ENCODE assay signal across 14 cellular contexts in genomic region chr11:65266210-65266609, GRCh38. TPM values are rescaled to one million over a fixed set of nuclear protein-coding genes. Genes with fewer than 3 reads are reported as not detected.
A peak's percentile ranks its signal among the peaks of the same experiment; 100 is the strongest.
DNase-seq lines count a peak whose midpoint lies in the region; ATAC-seq, FAIRE-seq and TF ChIP-seq lines count a peak whose summit lies in the region.
"Had no signal": no experiment of that assay in that cellular context is flagged by ENCODE, and none has a peak within 500 bp of the region (broad histone marks: within the 10 kb centered on the region; RNA-seq: fewer than 3 reads in every experiment).

No MANE protein-coding gene starts in this region.

- H3K4me1 Mint-ChIP-seq in stimulated activated naive CD8-positive, alpha-beta T cell treated with anti-CD3 and anti-CD28 coated beads, Interleukin-15, Interleukin-2, amounts not matched to agents 100 ng/mL and 50 ng/mL, for 24 hours (ENCODE audit: low read depth), result peaks cover 41% of the 10 kb centered on the region
- peaks cover 42% of the 10 kb centered on the region for H3K4me1 Mint-ChIP-seq in stimulated activated naive CD8-positive, alpha-beta T cell treated with anti-CD3 and anti-CD28 coated beads, Interleukin-15, amount 100 ng/mL, for 72 hours

- peaks cover 65% of the 10 kb centered on the region for H3K36me3 Mint-ChIP-seq in stimulated activated naive CD8-positive, alpha-beta T cell treated with anti-CD3 and anti-CD28 coated beads, Interleukin-15, Interleukin-2, amounts not matched to agents 100 ng/mL and 50 ng/mL, for 24 hours (ENCODE audit: low read depth)

- H3K9me3 Mint-ChIP-seq in stimulated activated naive CD8-positive, alpha-beta T cell treated with anti-CD3 and anti-CD28 coated beads, Interleukin-15, Interleukin-2, amounts not matched to agents 100 ng/mL and 50 ng/mL, for 24 hours, result no peaks in the 10 kb centered on the region
- H3K9me3 Mint-ChIP-seq in stimulated activated naive CD8-positive, alpha-beta T cell treated with anti-CD3 and anti-CD28 coated beads, Interleukin-15, amount 100 ng/mL, for 72 hours, result no peaks in the 10 kb centered on the region

- no peak for DNase-seq in stimulated activated naive CD8-positive, alpha-beta T cell treated with anti-CD3 and anti-CD28 coated beads, Interleukin-15, amount 100 ng/mL, for 72 hours
- peak; percentile 54 for DNase-seq in NCI-H748 (lab: John Stamatoyannopoulos, UW; ENCODE audit: unreplicated experiment)
- DNase-seq in colonic mucosa, result peak; percentile 37
- no peak for DNase-seq in GM12892 (ENCODE audit: insufficient read length)
- no peak for DNase-seq in frontal cortex (ENCODE audit: low spot score in 2 of 2)
- no peak for DNase-seq in kidney tubule cell (ENCODE audit: low spot score)
- DNase-seq: adrenal gland, dorsolateral prefrontal cortex, NCI-H1092 treated with DMSO at 0.1 percent for 48 hours had no signal

- H3K36me3 ChIP-seq in colonic mucosa, result peaks cover 4% of the 10 kb centered on the region

- no peak overlapping the region for H3K4me3 ChIP-seq in colonic mucosa
- H3K4me3 ChIP-seq: adrenal gland; BLaER1 treated with 17β-estradiol and CSF1 and Interleukin-3, amounts not matched to agents 10 nM and 100 nM; dorsolateral prefrontal cortex had no signal

- H3K27me3 Mint-ChIP-seq in stimulated activated naive CD8-positive, alpha-beta T cell treated with anti-CD3 and anti-CD28 coated beads, Interleukin-15, Interleukin-2, amounts not matched to agents 100 ng/mL and 50 ng/mL, for 24 hours, result no peaks in the 10 kb centered on the region
- no peaks in the 10 kb centered on the region for H3K27me3 Mint-ChIP-seq in stimulated activated naive CD8-positive, alpha-beta T cell treated with anti-CD3 and anti-CD28 coated beads, Interleukin-15, amount 100 ng/mL, for 72 hours

- H3K27ac ChIP-seq in colonic mucosa, result no peak overlapping the region
- H3K27ac ChIP-seq: adrenal gland, dorsolateral prefrontal cortex had no signal

- no peak for FAIRE-seq in GM12892 (lab: Jason Lieb, UNC)
- no peak for FAIRE-seq in frontal cortex (lab: Jason Lieb, UNC)
- FAIRE-seq: islet of Langerhans had no signal

- no peak overlapping the region for H3K9ac ChIP-seq in colonic mucosa (ENCODE audit: low read depth in 2 of 2, low read length in 2 of 2)

- peaks cover 5% of the 10 kb centered on the region for H3K4me1 ChIP-seq in colonic mucosa

- peak overlapping the region; percentile 10 for H3K27ac Mint-ChIP-seq in stimulated activated naive CD8-positive, alpha-beta T cell treated with anti-CD3 and anti-CD28 coated beads, Interleukin-15, Interleukin-2, amounts not matched to agents 100 ng/mL and 50 ng/mL, for 24 hours
- H3K27ac Mint-ChIP-seq in stimulated activated naive CD8-positive, alpha-beta T cell treated with anti-CD3 and anti-CD28 coated beads, Interleukin-15, amount 100 ng/mL, for 72 hours, result no peak overlapping the region

- TF ChIP-seq CTCF in colonic mucosa (IDR thresholded peaks at IDR 0.05), result no peak

- no peaks in the 10 kb centered on the region for H3K27me3 ChIP-seq in colonic mucosa
- H3K27me3 ChIP-seq: adrenal gland; BLaER1 treated with 17β-estradiol and CSF1 and Interleukin-3, amounts not matched to agents 10 nM and 100 nM; dorsolateral prefrontal cortex had no signal

- ATAC-seq in stimulated activated naive CD8-positive, alpha-beta T cell treated with anti-CD3 and anti-CD28 coated beads, Interleukin-15, amount 100 ng/mL, for 72 hours, result no peak
- no peak for ATAC-seq in GM21737 (IDR thresholded peaks at IDR 0.05; ENCODE audit: unreplicated experiment)
- ATAC-seq: Right ventricle myocardium inferior had no signal

- no peak overlapping the region for H3K4me3 Mint-ChIP-seq in stimulated activated naive CD8-positive, alpha-beta T cell treated with anti-CD3 and anti-CD28 coated beads, Interleukin-15, Interleukin-2, amounts not matched to agents 100 ng/mL and 50 ng/mL, for 24 hours
- H3K4me3 Mint-ChIP-seq in stimulated activated naive CD8-positive, alpha-beta T cell treated with anti-CD3 and anti-CD28 coated beads, Interleukin-15, amount 100 ng/mL, for 72 hours, result no peak overlapping the region

- TF ChIP-seq POLR2A in GM12892 (IDR thresholded peaks at IDR 0.05; ENCODE audit: low read depth, low read length), result no peak

- intact Hi-C loops in colonic mucosa (cut with DNase I), result no loop called here

- H3K9me3 ChIP-seq in colonic mucosa, result no peaks in the 10 kb centered on the region
- H3K9me3 ChIP-seq: adrenal gland; BLaER1 treated with 17β-estradiol and CSF1 and Interleukin-3, amounts not matched to agents 10 nM and 100 nM had no signal

RNA-seq across cellular contexts. Expression of gene POLA2, which starts 4.4 kb away (rescaled TPM):
- total RNA-seq in colonic mucosa, result 10 to 100 TPM in 1 of 2 donors, 1 to 10 TPM in 1; 5.9 to 28.0 TPM
- polyA plus RNA-seq in GM12892 (2012; ENCODE audit: missing spikeins), result 43.0 TPM
- total RNA-seq in frontal cortex, result 2.9 TPM

RNA-seq across cellular contexts. Expression of gene CDC42EP2, which starts 48.5 kb away (rescaled TPM):
- total RNA-seq in colonic mucosa, result 10 to 100 TPM in 1 of 2 donors, 1 to 10 TPM in 1; 7.8 to 28.3 TPM
- polyA plus RNA-seq in GM12892 (2012; ENCODE audit: missing spikeins), result not detected
- 6.1 TPM for total RNA-seq in frontal cortex

Comparison
In these comparisons a context has a peak if more than half of its experiments do, and no peak if none do; other contexts are left out.
1. DNase-seq: peak in NCI-H748 (single experiment) and colonic mucosa (single experiment); none in stimulated activated naive CD8-positive, alpha-beta T cell treated with anti-CD3 and anti-CD28 coated beads, Interleukin-15, amount 100 ng/mL, for 72 hours (0 of 2), GM12892 (single experiment), frontal cortex (0 of 2) and kidney tubule cell (single experiment).